In the genomic region with DNA sequence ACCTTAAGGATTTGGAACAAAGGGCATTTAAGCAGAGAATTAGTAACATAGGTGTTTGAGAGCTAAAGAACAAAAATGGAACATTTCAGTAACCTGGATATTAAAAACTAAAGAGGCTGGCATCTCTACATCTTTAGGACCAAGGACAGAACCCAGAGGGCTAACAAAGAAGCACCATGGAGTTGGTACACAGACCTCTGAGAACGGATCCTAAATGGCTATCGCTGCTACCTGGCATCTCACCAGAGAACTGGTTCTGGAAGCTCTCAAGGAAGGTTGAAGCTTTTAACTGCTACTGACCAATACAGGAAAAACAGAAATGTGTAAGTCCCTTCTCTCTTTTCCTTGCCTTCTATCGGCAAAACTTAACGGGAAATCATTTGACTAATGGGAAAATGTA, we compare ENCODE assay signal across 26 cellular contexts.
"Had no signal": no experiment of that assay in that cellular context is flagged by ENCODE, and none has a peak within 500 bp of the region (broad histone marks: within the 10 kb centered on the region; RNA-seq: fewer than 3 reads in every experiment).

No MANE protein-coding gene starts in this region.

- H3K27ac ChIP-seq: hepatocyte, lower lobe of right lung, pancreas, prostate gland, skin epidermis, suprapubic skin, thoracic aorta, tibial artery, upper lobe of right lung had no signal

- H3K4me1 ChIP-seq: lower lobe of right lung, pancreas, prostate gland, suprapubic skin, tibial artery, upper lobe of right lung had no signal

- H3K4me2 ChIP-seq: hepatocyte had no signal

- H3K79me2 ChIP-seq: hepatocyte had no signal

- ATAC-seq: left lobe of liver; lower lobe of right lung; naive thymus-derived CD8-positive, alpha-beta T cell; pancreas; right cardiac atrium; sciatic nerve; stimulated activated effector memory CD8-positive, alpha-beta T cell treated with anti-CD3 and anti-CD28 coated beads, Interleukin-12 subunit alpha, Interleukin-12 subunit beta, amount 100 ng/mL, for 72 hours; upper lobe of right lung had no signal

- H3K27me3 ChIP-seq: hepatocyte, pancreas, suprapubic skin, tibial artery, upper lobe of right lung had no signal

- H3K9me3 ChIP-seq: lower lobe of right lung, pancreas, prostate gland, suprapubic skin, thoracic aorta, tibial artery, upper lobe of right lung had no signal

- H3K36me3 ChIP-seq: lower lobe of right lung, pancreas, prostate gland, suprapubic skin, thoracic aorta, tibial artery, upper lobe of right lung had no signal

- H2AFZ ChIP-seq: hepatocyte had no signal

- DNase-seq: islet precursor cell; lower lobe of right lung; mammary epithelial cell; mesenchymal stem cell; naive thymus-derived CD8-positive, alpha-beta T cell; nucleus accumbens; pancreas; posterior cingulate gyrus; retina; right cardiac atrium; stimulated activated CD4-positive, alpha-beta T cell treated with anti-CD3 and anti-CD28 coated beads, Interleukin-12 subunit alpha, Interleukin-12 subunit beta, amount 100 ng/mL, for 4 hours; stimulated activated CD4-positive, alpha-beta T cell treated with anti-CD3 and anti-CD28 coated beads, Interleukin-15, amount 100 ng/mL, for 24 hours; stimulated activated CD4-positive, alpha-beta T cell treated with anti-CD3 and anti-CD28 coated beads, Interleukin-2, amount 100 ng/mL, for 24 hours; stimulated activated CD4-positive, alpha-beta T cell treated with anti-CD3 and anti-CD28 coated beads, Interleukin-4, amount 100 ng/mL, for 1 hour; stimulated activated naive CD4-positive, alpha-beta T cell; tibial artery; trophoblast cell; upper lobe of right lung had no signal

- H3K4me3 ChIP-seq: hepatocyte, lower lobe of right lung, pancreas, prostate gland, skin epidermis, suprapubic skin, thoracic aorta, tibial artery, upper lobe of right lung had no signal
